In genomic region chr5:115586525-115587146, GRCh38 we compare ENCODE assay signal across 8 cellular contexts. TPM values are rescaled to one million over a fixed set of nuclear protein-coding genes. Genes with fewer than 3 reads are reported as not detected.
DNase-seq lines count a peak whose midpoint lies in the region; ATAC-seq and TF ChIP-seq lines count a peak whose summit lies in the region.

No MANE protein-coding gene starts in this region.

- H3K36me3 Mint-ChIP-seq in naive B cell: peaks cover 0 to 7% of the 10 kb centered on the region in 2 donors
- no peaks in the 10 kb centered on the region for H3K36me3 Mint-ChIP-seq in T-helper 2 cell treated with Interferon-gamma antibody and Interleukin-4, amounts not matched to agents 5 μg/mL and 100 μg/mL, for 36 hours (ENCODE audit: low read depth)

- H3K4me1 Mint-ChIP-seq in naive B cell: no peaks in the 10 kb centered on the region
- peaks cover 2% of the 10 kb centered on the region for H3K4me1 Mint-ChIP-seq in T-helper 2 cell treated with Interferon-gamma antibody and Interleukin-4, amounts not matched to agents 5 μg/mL and 100 μg/mL, for 36 hours (ENCODE audit: low read depth)

- in situ Hi-C loops in GM13977 (cut with MboI; ENCODE audit: low pct_unique_long_range_greater_than_20kb, low sequenced_read_pairs, unreplicated experiment): no loop called here

- ATAC-seq in naive B cell (ENCODE audit: low read depth in 2 of 2) (no peak), GM19455 (IDR thresholded peaks at IDR 0.05; ENCODE audit: unreplicated experiment) (no peak)

- H3K9me3 Mint-ChIP-seq in naive B cell: no peaks in the 10 kb centered on the region
- H3K9me3 Mint-ChIP-seq in T-helper 2 cell treated with Interferon-gamma antibody and Interleukin-4, amounts not matched to agents 5 μg/mL and 100 μg/mL, for 36 hours: no peaks in the 10 kb centered on the region

- no peak overlapping the region for H3K27ac Mint-ChIP-seq in naive B cell
- H3K27ac Mint-ChIP-seq in T-helper 2 cell treated with Interferon-gamma antibody and Interleukin-4, amounts not matched to agents 5 μg/mL and 100 μg/mL, for 36 hours: no peak overlapping the region

- DNase-seq in A172 (ENCODE audit: low spot score) (peak; percentile 27), GM13977 (ENCODE audit: low spot score) (no peak), NCI-H2227 treated with DMSO at 0.1 percent for 48 hours (lab: John Stamatoyannopoulos, UW) (peak; percentile 30), naive B cell (peak; percentile 22), GM19240 (ENCODE audit: insufficient read length, low spot score) (no peak)
- peak; percentile 12 for DNase-seq in central memory CD4-positive, alpha-beta T cell
- no peak for DNase-seq in T-helper 2 cell treated with Interferon-gamma antibody and Interleukin-4, amounts not matched to agents 5 μg/mL and 100 μg/mL, for 36 hours (ENCODE audit: low spot score)

- H3K27me3 Mint-ChIP-seq in naive B cell: no peaks in the 10 kb centered on the region
- peaks cover 13% of the 10 kb centered on the region for H3K27me3 Mint-ChIP-seq in T-helper 2 cell treated with Interferon-gamma antibody and Interleukin-4, amounts not matched to agents 5 μg/mL and 100 μg/mL, for 36 hours (ENCODE audit: low read depth)

- no peak overlapping the region for H3K4me3 Mint-ChIP-seq in naive B cell
- no peak overlapping the region for H3K4me3 Mint-ChIP-seq in T-helper 2 cell treated with Interferon-gamma antibody and Interleukin-4, amounts not matched to agents 5 μg/mL and 100 μg/mL, for 36 hours

- TF ChIP-seq CTCF in GM13977 (IDR thresholded peaks at IDR 0.05; ENCODE audit: extremely low read depth, insufficient read depth, missing control alignments): peak; percentile 47

RNA-seq across cellular contexts. Expression of gene TICAM2, which starts 15.6 kb away (rescaled TPM):
- 10.0 and 11.1 TPM in 2 replicates for total RNA-seq in A172 (2014; rRNA removed; shearing (Covaris generic))
- 1 to 10 TPM in 3 of 6 donors, under 1 TPM in 2, not detected in 1; 0.89 to 2.3 (median 1.3) TPM for polyA plus RNA-seq in naive B cell (ENCODE audit: low read depth in 6 of 6)

RNA-seq across cellular contexts. Expression of gene TMED7, which starts 39.2 kb away (rescaled TPM):
- 147 and 165 TPM in 2 replicates for total RNA-seq in A172 (2014; rRNA removed; shearing (Covaris generic))
- 10 to 100 TPM; 15.6 to 43.4 (median 27.8) TPM for polyA plus RNA-seq in naive B cell (ENCODE audit: low read depth in 6 of 6)

RNA-seq across cellular contexts. Expression of gene FEM1C, which starts 42.1 kb away (rescaled TPM):
- 21.1 and 21.3 TPM in 2 replicates for total RNA-seq in A172 (2014; rRNA removed; shearing (Covaris generic))
- 1 to 10 TPM in 5 of 6 donors, not detected in 1; 1.2 to 2.7 (median 1.6) TPM for polyA plus RNA-seq in naive B cell (ENCODE audit: low read depth in 6 of 6)

Comparison
In these comparisons a context has a peak if more than half of its experiments do, and no peak if none do; other contexts are left out.
1. DNase-seq: peak in A172 (single experiment), NCI-H2227 treated with DMSO at 0.1 percent for 48 hours (single experiment), central memory CD4-positive, alpha-beta T cell (single experiment) and naive B cell (single experiment); none in GM13977 (single experiment), T-helper 2 cell treated with Interferon-gamma antibody and Interleukin-4, amounts not matched to agents 5 μg/mL and 100 μg/mL, for 36 hours (single experiment) and GM19240 (single experiment).